In the genomic region with DNA sequence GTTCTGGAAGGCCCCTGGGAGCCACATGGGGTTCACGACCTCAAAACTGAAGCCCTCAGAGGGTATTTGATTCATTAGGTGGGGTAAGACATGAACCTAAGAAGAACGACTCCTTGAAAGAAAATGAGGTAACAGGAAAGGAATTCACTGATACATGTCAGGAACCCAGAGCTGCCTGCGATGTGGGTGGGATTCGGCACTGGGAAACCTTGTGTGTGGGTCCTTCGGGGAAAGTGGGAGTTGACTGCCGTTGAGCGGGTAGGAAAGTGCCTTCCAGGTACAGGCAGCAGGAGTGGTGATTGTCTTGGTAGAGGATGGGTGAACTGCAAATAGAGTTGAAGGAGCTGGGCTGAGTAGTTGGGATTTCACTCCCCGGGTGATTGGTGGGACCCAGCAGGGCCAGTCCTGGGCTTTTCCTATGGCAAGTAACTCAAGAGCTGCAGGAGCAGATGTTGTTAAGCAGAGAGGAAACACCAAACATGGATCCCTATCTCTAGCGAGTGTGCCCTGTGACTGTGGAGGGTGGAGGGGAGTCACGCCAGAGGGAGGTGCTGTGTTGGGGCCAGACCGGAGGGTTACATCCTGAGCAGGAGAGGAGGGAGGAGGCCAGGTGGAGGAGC, we compare ENCODE assay signal across 12 cellular contexts. TPM values are rescaled to one million over a fixed set of nuclear protein-coding genes. Genes with fewer than 3 reads are reported as not detected.
DNase-seq lines count a peak whose midpoint lies in the region; ATAC-seq and TF ChIP-seq lines count a peak whose summit lies in the region.
"Had no signal": no experiment of that assay in that cellular context is flagged by ENCODE, and none has a peak within 500 bp of the region (broad histone marks: within the 10 kb centered on the region; RNA-seq: fewer than 3 reads in every experiment).

No MANE protein-coding gene starts in this region.

- peak; percentile 54 for DNase-seq in activated CD8-positive, alpha-beta memory T cell treated with anti-CD3 and anti-CD28 coated beads for 24 hours
- no peak for DNase-seq in activated CD8-positive, alpha-beta memory T cell treated with anti-CD3 and anti-CD28 coated beads, Interleukin-2, amount 50 U/mL, for 4 hours
- DNase-seq in activated T-helper 1 cell treated with anti-CD3 and anti-CD28 coated beads, Interleukin-12 subunit alpha, Interleukin-12 subunit beta, Interleukin-2, Interleukin-4 antibody, amounts not matched to agents 30 ng/mL and 10 ng/mL and 1 ng/mL, durations not matched to agents 14 hours and 24 hours and 36 hours (ENCODE audit: low spot score): no peak
- DNase-seq in islet precursor cell (peak; percentile 72), tibial nerve (ENCODE audit: low spot score in 2 of 2) (no peak), SKM-1 (lab: John Stamatoyannopoulos, UW; ENCODE audit: unreplicated experiment) (no peak)
- DNase-seq: activated CD4-positive, alpha-beta T cell treated with anti-CD3 and anti-CD28 coated beads for 1 hour; body of pancreas; NCI-H526 had no signal

- H3K4me3 Mint-ChIP-seq in activated T-helper 1 cell treated with anti-CD3 and anti-CD28 coated beads, Interleukin-12 subunit alpha, Interleukin-12 subunit beta, Interleukin-2, Interleukin-4 antibody, amounts not matched to agents 30 ng/mL and 10 ng/mL and 1 ng/mL, durations not matched to agents 14 hours and 24 hours and 36 hours: no peak overlapping the region

- H3K4me1 Mint-ChIP-seq in activated T-helper 1 cell treated with anti-CD3 and anti-CD28 coated beads, Interleukin-12 subunit alpha, Interleukin-12 subunit beta, Interleukin-2, Interleukin-4 antibody, amounts not matched to agents 30 ng/mL and 10 ng/mL and 1 ng/mL, durations not matched to agents 14 hours and 24 hours and 36 hours (ENCODE audit: low read depth): peaks cover 77% of the 10 kb centered on the region

- H3K4me1 ChIP-seq in tibial nerve: peaks cover 0 to 67% (median 23%) of the 10 kb centered on the region in 4 donors
- H3K4me1 ChIP-seq: body of pancreas had no signal

- H3K27me3 Mint-ChIP-seq in activated T-helper 1 cell treated with anti-CD3 and anti-CD28 coated beads, Interleukin-12 subunit alpha, Interleukin-12 subunit beta, Interleukin-2, Interleukin-4 antibody, amounts not matched to agents 30 ng/mL and 10 ng/mL and 1 ng/mL, durations not matched to agents 14 hours and 24 hours and 36 hours (ENCODE audit: insufficient read depth): peaks cover 4% of the 10 kb centered on the region

- no peaks in the 10 kb centered on the region for H3K9me3 ChIP-seq in tibial nerve
- H3K9me3 ChIP-seq: body of pancreas had no signal

- no peak for TF ChIP-seq CTCF in tibial nerve (IDR thresholded peaks at IDR 0.05)

- no peaks in the 10 kb centered on the region for H3K36me3 ChIP-seq in tibial nerve

- H3K9me3 Mint-ChIP-seq in activated T-helper 1 cell treated with anti-CD3 and anti-CD28 coated beads, Interleukin-12 subunit alpha, Interleukin-12 subunit beta, Interleukin-2, Interleukin-4 antibody, amounts not matched to agents 30 ng/mL and 10 ng/mL and 1 ng/mL, durations not matched to agents 14 hours and 24 hours and 36 hours: peaks cover 4% of the 10 kb centered on the region

- H3K27ac ChIP-seq in tibial nerve: peak overlapping the region in 3 of 4 donors; percentile 69 to 88 (median 86)

- peaks cover 13% of the 10 kb centered on the region for H3K36me3 Mint-ChIP-seq in activated T-helper 1 cell treated with anti-CD3 and anti-CD28 coated beads, Interleukin-12 subunit alpha, Interleukin-12 subunit beta, Interleukin-2, Interleukin-4 antibody, amounts not matched to agents 30 ng/mL and 10 ng/mL and 1 ng/mL, durations not matched to agents 14 hours and 24 hours and 36 hours (ENCODE audit: low read depth)

- TF ChIP-seq POLR2A in tibial nerve (IDR thresholded peaks at IDR 0.05): no peak

- intact Hi-C loops in activated T-helper 1 cell treated with anti-CD3 and anti-CD28 coated beads, Interleukin-12 subunit alpha, Interleukin-12 subunit beta, Interleukin-2, Interleukin-4 antibody, amounts not matched to agents 30 ng/mL and 10 ng/mL and 1 ng/mL, durations not matched to agents 14 hours and 24 hours and 36 hours (cut with micrococcal nuclease): loop anchor here (1.0 kb wide), 1 partner anchor 30 kb away; a partner anchor contains a TSS

- ATAC-seq in GM19035 (IDR thresholded peaks at IDR 0.05; ENCODE audit: unreplicated experiment): no peak
- no peak for ATAC-seq in GM19324 (IDR thresholded peaks at IDR 0.05; ENCODE audit: low FRiP score, unreplicated experiment)
- ATAC-seq: body of pancreas had no signal

- TF ChIP-seq EP300 in tibial nerve (IDR thresholded peaks at IDR 0.05): no peak

- no peaks in the 10 kb centered on the region for H3K27me3 ChIP-seq in tibial nerve
- H3K27me3 ChIP-seq: body of pancreas had no signal

- 82 to 86% methylated on average over 11 of the region's 11 CpGs for WGBS in tibial nerve, 2 donors

- peak overlapping the region; percentile 14 for H3K27ac Mint-ChIP-seq in activated T-helper 1 cell treated with anti-CD3 and anti-CD28 coated beads, Interleukin-12 subunit alpha, Interleukin-12 subunit beta, Interleukin-2, Interleukin-4 antibody, amounts not matched to agents 30 ng/mL and 10 ng/mL and 1 ng/mL, durations not matched to agents 14 hours and 24 hours and 36 hours
- H3K27ac Mint-ChIP-seq: progenitor cell of endocrine pancreas had no signal

- no peak overlapping the region for H3K4me3 ChIP-seq in tibial nerve
- H3K4me3 ChIP-seq: body of pancreas had no signal

RNA-seq across cellular contexts. Expression of a gene that starts 30.8 kb away (rescaled TPM):
- 21.4 and 21.5 TPM in 2 replicates for total RNA-seq in activated T-helper 1 cell treated with anti-CD3 and anti-CD28 coated beads, Interleukin-12 subunit alpha, Interleukin-12 subunit beta, Interleukin-2, Interleukin-4 antibody, amounts not matched to agents 30 ng/mL and 10 ng/mL and 1 ng/mL, durations not matched to agents 14 hours and 24 hours and 36 hours
- total RNA-seq in tibial nerve: 10 to 100 TPM; 21.3 to 34.9 (median 30.5) TPM

Comparison
In these comparisons a context has a peak if more than half of its experiments do, and no peak if none do; other contexts are left out.
1. DNase-seq: peak in activated CD8-positive, alpha-beta memory T cell treated with anti-CD3 and anti-CD28 coated beads for 24 hours (single experiment) and islet precursor cell (single experiment); none in activated CD8-positive, alpha-beta memory T cell treated with anti-CD3 and anti-CD28 coated beads, Interleukin-2, amount 50 U/mL, for 4 hours (single experiment), activated T-helper 1 cell treated with anti-CD3 and anti-CD28 coated beads, Interleukin-12 subunit alpha, Interleukin-12 subunit beta, Interleukin-2, Interleukin-4 antibody, amounts not matched to agents 30 ng/mL and 10 ng/mL and 1 ng/mL, durations not matched to agents 14 hours and 24 hours and 36 hours (single experiment), tibial nerve (0 of 2) and SKM-1 (single experiment).